Comparison of ENCODE assay signal across 24 cellular contexts in genomic region chr2:86822668-86823067, GRCh38. TPM values are rescaled to one million over a fixed set of nuclear protein-coding genes. Genes with fewer than 3 reads are reported as not detected.
A peak's percentile ranks its signal among the peaks of the same experiment; 100 is the strongest.
DNase-seq lines count a peak whose midpoint lies in the region; ATAC-seq and TF ChIP-seq lines count a peak whose summit lies in the region.
"Had no signal": no experiment of that assay in that cellular context is flagged by ENCODE, and none has a peak within 500 bp of the region (broad histone marks: within the 10 kb centered on the region; RNA-seq: fewer than 3 reads in every experiment).

No MANE protein-coding gene starts in this region.

- H3K36me3 Mint-ChIP-seq in activated T-cell treated with anti-CD3 and anti-CD28 coated beads, Interleukin-2, amount 50 U/mL, for 24 hours (ENCODE audit: low read depth) = no peaks in the 10 kb centered on the region
- peaks cover 43% of the 10 kb centered on the region for H3K36me3 Mint-ChIP-seq in activated CD8-positive, alpha-beta T cell treated with anti-CD3 and anti-CD28 coated beads for 36 hours (ENCODE audit: low read depth)
- H3K36me3 Mint-ChIP-seq: CD14-positive monocyte had no signal

- ATAC-seq in activated CD8-positive, alpha-beta T cell treated with anti-CD3 and anti-CD28 coated beads for 36 hours = no peak
- ATAC-seq in stimulated activated naive CD8-positive, alpha-beta T cell treated with anti-CD3 and anti-CD28 coated beads, Interleukin-15, amount 100 ng/mL, for 72 hours = no peak
- ATAC-seq: PC-3 had no signal

- H3K9me3 Mint-ChIP-seq in activated T-cell treated with anti-CD3 and anti-CD28 coated beads, Interleukin-2, amount 50 U/mL, for 24 hours = peaks cover 5% of the 10 kb centered on the region
- H3K9me3 Mint-ChIP-seq in activated CD8-positive, alpha-beta T cell treated with anti-CD3 and anti-CD28 coated beads for 36 hours = peaks cover 5% of the 10 kb centered on the region
- peaks cover 0 to 5% of the 10 kb centered on the region in 2 donors for H3K9me3 Mint-ChIP-seq in stimulated activated naive CD8-positive, alpha-beta T cell treated with anti-CD3 and anti-CD28 coated beads, Interleukin-15, amount 100 ng/mL, for 72 hours

- intact Hi-C loops in activated CD8-positive, alpha-beta T cell treated with anti-CD3 and anti-CD28 coated beads for 36 hours (cut with micrococcal nuclease) = no loop called here

- no peak for DNase-seq in activated T-cell treated with anti-CD3 and anti-CD28 coated beads, Interleukin-2, amount 50 U/mL, for 24 hours
- no peak for DNase-seq in activated T-cell treated with anti-CD3 and anti-CD28 coated beads for 4 hours
- no peak for DNase-seq in activated CD8-positive, alpha-beta T cell treated with anti-CD3 and anti-CD28 coated beads for 36 hours
- DNase-seq in amniotic epithelial cell (ENCODE audit: low read depth) = peak; percentile 10
- no peak for DNase-seq in stimulated activated naive CD8-positive, alpha-beta T cell treated with anti-CD3 and anti-CD28 coated beads, Interleukin-15, amount 100 ng/mL, for 72 hours
- no peak for DNase-seq in stimulated activated CD4-positive, alpha-beta T cell treated with anti-CD3 and anti-CD28 coated beads, Interleukin-15, amount 100 ng/mL, for 24 hours
- no peak for DNase-seq in DMS153 (lab: John Stamatoyannopoulos, UW)
- no peak for DNase-seq in GM20000 (ENCODE audit: low spot score)
- DNase-seq: 8988T; ACHN; BE2C; COR-L47; GDM1; HCEC 1CT; IMR-90; KG1; MM.1S; NCI-H2029; NCI-H446; NCI-H524 treated with DMSO at 0.1 percent for 48 hours; NCI-H774; NK-92 treated with Interleukin-12 subunit alpha and Interleukin-12 subunit beta, amount 100 ng/mL, for 24 hours; PC-3 had no signal

- no peak overlapping the region for H3K4me3 Mint-ChIP-seq in activated T-cell treated with anti-CD3 and anti-CD28 coated beads, Interleukin-2, amount 50 U/mL, for 24 hours
- peak overlapping the region; percentile 91 for H3K4me3 Mint-ChIP-seq in activated CD8-positive, alpha-beta T cell treated with anti-CD3 and anti-CD28 coated beads for 36 hours
- H3K4me3 Mint-ChIP-seq in stimulated activated naive CD8-positive, alpha-beta T cell treated with anti-CD3 and anti-CD28 coated beads, Interleukin-15, amount 100 ng/mL, for 72 hours = peak overlapping the region; percentile 11 to 38
- H3K4me3 Mint-ChIP-seq: CD14-positive monocyte had no signal

- H3K27me3 Mint-ChIP-seq in activated T-cell treated with anti-CD3 and anti-CD28 coated beads, Interleukin-2, amount 50 U/mL, for 24 hours = peaks cover 11% of the 10 kb centered on the region
- H3K27me3 Mint-ChIP-seq in activated CD8-positive, alpha-beta T cell treated with anti-CD3 and anti-CD28 coated beads for 36 hours = no peaks in the 10 kb centered on the region
- no peaks in the 10 kb centered on the region for H3K27me3 Mint-ChIP-seq in stimulated activated naive CD8-positive, alpha-beta T cell treated with anti-CD3 and anti-CD28 coated beads, Interleukin-15, amount 100 ng/mL, for 72 hours

- POLR2A ChIA-PET in activated CD8-positive, alpha-beta T cell treated with anti-CD3 and anti-CD28 coated beads for 36 hours (lab: Charles Lee) = interaction anchor here (1.8 to 12.6 kb wide), 6 partner anchors 9 to 37 kb away, joined by 9 to 129 read pairs (median 18); partner anchors contain the start of gene CD8A

- H3K27ac Mint-ChIP-seq in activated T-cell treated with anti-CD3 and anti-CD28 coated beads, Interleukin-2, amount 50 U/mL, for 24 hours = peak overlapping the region; percentile 79
- H3K27ac Mint-ChIP-seq in activated CD8-positive, alpha-beta T cell treated with anti-CD3 and anti-CD28 coated beads for 36 hours = peak overlapping the region; percentile 87
- peak overlapping the region in 1 of 2 donors; percentile 12 for H3K27ac Mint-ChIP-seq in stimulated activated naive CD8-positive, alpha-beta T cell treated with anti-CD3 and anti-CD28 coated beads, Interleukin-15, amount 100 ng/mL, for 72 hours

- H3K4me1 Mint-ChIP-seq in activated T-cell treated with anti-CD3 and anti-CD28 coated beads, Interleukin-2, amount 50 U/mL, for 24 hours (ENCODE audit: low read depth) = peaks cover 88% of the 10 kb centered on the region
- peaks cover 78% of the 10 kb centered on the region for H3K4me1 Mint-ChIP-seq in activated CD8-positive, alpha-beta T cell treated with anti-CD3 and anti-CD28 coated beads for 36 hours (ENCODE audit: low read depth)
- peaks cover 94% of the 10 kb centered on the region for H3K4me1 Mint-ChIP-seq in stimulated activated naive CD8-positive, alpha-beta T cell treated with anti-CD3 and anti-CD28 coated beads, Interleukin-15, amount 100 ng/mL, for 72 hours
- H3K4me1 Mint-ChIP-seq: CD14-positive monocyte had no signal

- no peak for TF ChIP-seq CTCF in activated CD8-positive, alpha-beta T cell treated with anti-CD3 and anti-CD28 coated beads for 36 hours (IDR thresholded peaks at IDR 0.05)
- no peak for TF ChIP-seq CTCF in GM20000 (IDR thresholded peaks at IDR 0.05; ENCODE audit: extremely low read depth, missing control alignments)

- CTCF ChIA-PET in activated CD8-positive, alpha-beta T cell treated with anti-CD3 and anti-CD28 coated beads for 36 hours (lab: Charles Lee) = interaction anchor here (1.2 to 3.9 kb wide), 2 partner anchors 13 to 20 kb away, joined by 3 to 18 read pairs; no protein-coding TSS in a partner anchor

RNA-seq across cellular contexts. Expression of gene CD8A, which starts 32.0 kb away (rescaled TPM):
- total RNA-seq in activated CD8-positive, alpha-beta T cell treated with anti-CD3 and anti-CD28 coated beads for 36 hours = 100 to 1,000 TPM; 419 to 432 TPM
- total RNA-seq: IMR-90 had no signal

RNA-seq across cellular contexts. Expression of gene CD8B, which starts 39.0 kb away (rescaled TPM):
- total RNA-seq in activated CD8-positive, alpha-beta T cell treated with anti-CD3 and anti-CD28 coated beads for 36 hours = 100 to 1,000 TPM; 319 to 321 TPM
- total RNA-seq: IMR-90, PC-3 had no signal
